Comparison of ENCODE assay signal across 1 cellular context in the genomic region with DNA sequence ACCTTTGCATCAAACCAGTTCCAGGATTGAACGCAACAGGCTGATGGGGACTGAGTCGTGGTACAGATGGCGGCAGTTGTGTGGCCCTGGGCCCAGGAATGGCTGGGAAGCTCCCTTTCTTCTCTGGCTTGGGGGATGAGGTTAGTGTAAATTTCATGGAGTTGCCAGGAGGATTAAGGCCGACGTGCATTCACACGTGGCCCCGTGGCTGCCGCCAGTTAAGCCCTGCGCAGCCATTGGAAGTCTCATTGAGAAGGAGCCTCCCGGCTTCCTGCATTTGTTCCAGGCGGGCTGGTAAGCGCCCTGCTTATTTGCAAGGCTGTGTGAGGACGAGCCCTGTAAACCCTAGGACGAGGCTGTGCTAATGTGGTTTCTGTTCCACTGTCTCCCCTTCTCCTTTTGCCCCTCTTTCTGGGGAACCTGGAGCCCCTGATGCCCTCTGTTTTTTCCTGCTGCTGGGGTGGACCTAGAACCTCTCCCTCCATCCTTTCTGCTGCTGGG.
TF ChIP-seq lines count a peak whose summit lies in the region.

No MANE protein-coding gene starts in this region.

TF ChIP-seq in endothelial cell of umbilical vein, 7 proteins besides CTCF, POLR2A, EP300 and RAD21:
- TF ChIP-seq MYC (IDR thresholded peaks at IDR 0.05; ENCODE audit: low read depth, low read length) (no peak), GATA2 (IDR thresholded peaks at IDR 0.05; ENCODE audit: insufficient read depth, insufficient read length, low read depth, low read length) (no peak), MAX (IDR thresholded peaks at IDR 0.05; ENCODE audit: insufficient read depth, insufficient read length) (no peak), EZH2 (IDR thresholded peaks at IDR 0.05; ENCODE audit: borderline replicate concordance, low read depth, low read length, severe bottlenecking) (no peak), POLR2AphosphoS5 (IDR thresholded peaks at IDR 0.05; ENCODE audit: insufficient read depth, low read depth, low read length) (no peak), JUN (IDR thresholded peaks at IDR 0.05; ENCODE audit: borderline replicate concordance, insufficient read depth, insufficient read length, low read depth) (no peak), FOS (IDR thresholded peaks at IDR 0.05; ENCODE audit: borderline replicate concordance, insufficient read depth, low read length) (no peak)
